In genomic region chr15:58048261-58048660, GRCh38 we compare ENCODE assay signal across 1 cellular context.
TF ChIP-seq lines count a peak whose summit lies in the region.

No MANE protein-coding gene starts in this region.

TF ChIP-seq in K562, 482 proteins besides CTCF, POLR2A, EP300 and RAD21:
- TF ChIP-seq NR2C1 (IDR thresholded peaks at IDR 0.05) (no peak), NR2C1 (tag; IDR thresholded peaks at IDR 0.05) (0 out of 2 replicates have a peak, but pooled peaks have one; percentile 31), CTBP1 (IDR thresholded peaks at IDR 0.05; ENCODE audit: borderline replicate concordance) (0 out of 2 replicates have a peak, but pooled peaks have one; percentile 32), PKNOX1 (IDR thresholded peaks at IDR 0.05) (peak; percentile 19; the same call in 1 of the 2 replicates), POLR2AphosphoS2 (IDR thresholded peaks at IDR 0.05; ENCODE audit: low read length) (0 out of 2 replicates have a peak, but pooled peaks have one; percentile 38), ESRRA (IDR thresholded peaks at IDR 0.05; ENCODE audit: borderline replicate concordance, low read depth) (peak; percentile 61; the same call in 1 of the 2 replicates), NR2C2 (CRISPR knock-in tag; IDR thresholded peaks at IDR 0.05) (no peak), NR2C2 (tag; IDR thresholded peaks at IDR 0.05) (peak; percentile 45; the same call in 1 of the 2 replicates), SMARCB1 (IDR thresholded peaks at IDR 0.05; ENCODE audit: insufficient read length, low read depth) (no peak), ZNF280B (CRISPR knock-in tag; IDR thresholded peaks at IDR 0.05) (no peak)
